In genomic region chr6:167645383-167645782, GRCh38 we compare ENCODE assay signal across 17 cellular contexts.
A peak's percentile ranks its signal among the peaks of the same experiment; 100 is the strongest.
DNase-seq lines count a peak whose midpoint lies in the region; ATAC-seq, FAIRE-seq and TF ChIP-seq lines count a peak whose summit lies in the region.
"Had no signal": no experiment of that assay in that cellular context is flagged by ENCODE, and none has a peak within 500 bp of the region (broad histone marks: within the 10 kb centered on the region; RNA-seq: fewer than 3 reads in every experiment).

No MANE protein-coding gene starts in this region.

- H3K36me3 Mint-ChIP-seq in astrocyte (ENCODE audit: low read depth, unreplicated experiment) (no peaks in the 10 kb centered on the region), nephron (ENCODE audit: low read depth) (no peaks in the 10 kb centered on the region)
- H3K36me3 Mint-ChIP-seq: CD8-positive, alpha-beta memory T cell had no signal

- peaks cover 2% of the 10 kb centered on the region for H3K4me1 ChIP-seq in astrocyte (ENCODE audit: insufficient read depth, low read length)
- H3K4me1 ChIP-seq: Caco-2, HAP-1 had no signal

- H3K36me3 ChIP-seq in astrocyte (ENCODE audit: insufficient read depth, low read length) = no peaks in the 10 kb centered on the region
- H3K36me3 ChIP-seq: HAP-1 had no signal

- H3K27ac ChIP-seq in astrocyte (ENCODE audit: low read depth, low read length) = no peak overlapping the region
- H3K27ac ChIP-seq: C4-2B had no signal

- peaks cover 18% of the 10 kb centered on the region for H3K4me1 Mint-ChIP-seq in astrocyte (ENCODE audit: low read depth, unreplicated experiment)
- peaks cover 18% of the 10 kb centered on the region for H3K4me1 Mint-ChIP-seq in nephron
- H3K4me1 Mint-ChIP-seq: CD8-positive, alpha-beta memory T cell had no signal

- H4K20me1 ChIP-seq in astrocyte (ENCODE audit: insufficient read depth, low read length) = no peaks in the 10 kb centered on the region

- no peak for TF ChIP-seq CTCF in astrocyte (IDR thresholded peaks at IDR 0.05; ENCODE audit: insufficient read depth, low read depth, low read length)
- no peak for TF ChIP-seq CTCF in nephron (IDR thresholded peaks at IDR 0.05; ENCODE audit: unreplicated experiment in 3 of 3)

- FAIRE-seq in astrocyte (lab: Jason Lieb, UNC) = no peak
- FAIRE-seq: GM19239 had no signal

- H3K9me3 Mint-ChIP-seq in astrocyte (ENCODE audit: unreplicated experiment) (peaks cover 2% of the 10 kb centered on the region), nephron (peaks cover 8% of the 10 kb centered on the region)

- no peak overlapping the region for H3K4me2 ChIP-seq in astrocyte (ENCODE audit: low read length)

- H3K79me2 ChIP-seq in astrocyte (ENCODE audit: insufficient read depth, low read length) = no peaks in the 10 kb centered on the region

- DNase-seq in Right ventricle myocardium superior (no peak), cardiac septum (ENCODE audit: low spot score) (no peak), astrocyte (ENCODE audit: low read depth) (no peak), NCI-H510A treated with DMSO at 0.1 percent for 48 hours (lab: John Stamatoyannopoulos, UW) (no peak), amygdala (lab: John Stamatoyannopoulos, UW) (no peak), activated gamma-delta T cell (lab: John Stamatoyannopoulos, UW) (no peak)
- DNase-seq: 8988T; AML-193; Caco-2; CD8-positive, alpha-beta memory T cell; DND-41; GF-D8; GOT3 had no signal

- ATAC-seq in Right ventricle myocardium superior (ENCODE audit: poor library complexity) = peak; percentile 57

- intact Hi-C loops in Right ventricle myocardium superior (cut with DNase I) (no loop called here), cardiac septum (cut with DNase I) (no loop called here)

- H3K9ac ChIP-seq in astrocyte (ENCODE audit: low read length) = no peak overlapping the region

- H3K27ac Mint-ChIP-seq in astrocyte (ENCODE audit: unreplicated experiment) (peak overlapping the region; percentile 30), nephron (peak overlapping the region in 2 of 3 experiments; percentile 50 to 56)
- H3K27ac Mint-ChIP-seq: CD8-positive, alpha-beta memory T cell had no signal

- no peaks in the 10 kb centered on the region for H3K27me3 ChIP-seq in astrocyte (ENCODE audit: insufficient read depth, low read length)

- no peaks in the 10 kb centered on the region for H3K9me3 ChIP-seq in astrocyte (ENCODE audit: insufficient read depth, low read depth, low read length)
- H3K9me3 ChIP-seq: Caco-2, HAP-1 had no signal

- H3K27me3 Mint-ChIP-seq in astrocyte (ENCODE audit: low read depth, unreplicated experiment) = no peaks in the 10 kb centered on the region
- no peaks in the 10 kb centered on the region for H3K27me3 Mint-ChIP-seq in nephron (ENCODE audit: low read depth)

- H2AFZ ChIP-seq in astrocyte (ENCODE audit: low read depth, low read length) = no peak overlapping the region

- no peak overlapping the region for H3K4me3 Mint-ChIP-seq in astrocyte (ENCODE audit: unreplicated experiment)
- H3K4me3 Mint-ChIP-seq in nephron = no peak overlapping the region
- H3K4me3 Mint-ChIP-seq: CD8-positive, alpha-beta memory T cell had no signal

- H3K4me3 ChIP-seq in astrocyte (ENCODE audit: insufficient read depth, low read depth, low read length) = no peak overlapping the region
- H3K4me3 ChIP-seq: HAP-1 had no signal
